8 cellular contexts compared by ENCODE assay signal in genomic region chr4:101348367-101348827, GRCh38. TPM values are rescaled to one million over a fixed set of nuclear protein-coding genes. Genes with fewer than 3 reads are reported as not detected.
DNase-seq lines count a peak whose midpoint lies in the region; ATAC-seq and TF ChIP-seq lines count a peak whose summit lies in the region.

No MANE protein-coding gene starts in this region.

- H3K36me3 ChIP-seq in HUES6 (ENCODE audit: control insufficient read depth, insufficient read depth, low read length), result no peaks in the 10 kb centered on the region
- H3K36me3 ChIP-seq in adrenal gland (replicated peaks in 1 of 2), result no peaks in the 10 kb centered on the region
- no peaks in the 10 kb centered on the region for H3K36me3 ChIP-seq in iPS-15b (ENCODE audit: control insufficient read depth, insufficient read depth, low read length)

- peaks cover 7% of the 10 kb centered on the region for H3K27me3 ChIP-seq in CD4-positive, alpha-beta T cell (ENCODE audit: control insufficient read depth, insufficient read depth, low read length)
- H3K27me3 ChIP-seq in HUES6 (ENCODE audit: control insufficient read depth, insufficient read depth, low read length) (peaks cover 20% of the 10 kb centered on the region), adrenal gland (no peaks in the 10 kb centered on the region), iPS-15b (ENCODE audit: control insufficient read depth, insufficient read depth, low read length) (peaks cover 23% of the 10 kb centered on the region)

- H3K9me3 ChIP-seq in CD4-positive, alpha-beta T cell (ENCODE audit: control insufficient read depth, low read length), result no peaks in the 10 kb centered on the region
- H3K9me3 ChIP-seq in HUES6 (ENCODE audit: control insufficient read depth, insufficient read depth, low read depth, low read length), result no peaks in the 10 kb centered on the region
- no peaks in the 10 kb centered on the region for H3K9me3 ChIP-seq in adrenal gland (replicated peaks in 1 of 3)
- no peaks in the 10 kb centered on the region for H3K9me3 ChIP-seq in iPS-15b (ENCODE audit: control insufficient read depth, insufficient read depth, low read length)

- 7 to 12% (median 9%) methylated on average over 17 to 24 of the region's 24 CpGs for WGBS in adrenal gland, 4 donors

- DNase-seq in CD4-positive, alpha-beta T cell, result peak in 1 of 10 experiments; percentile 5
- peak in 4 of 7 donors; percentile 26 to 71 (median 41) for DNase-seq in adrenal gland
- no peak for DNase-seq in NCI-H226
- no peak for DNase-seq in dermis blood vessel endothelial cell

- peaks cover 32% of the 10 kb centered on the region for H3K4me1 Mint-ChIP-seq in CD4-positive, alpha-beta T cell (ENCODE audit: low read depth)
- peaks cover 35% of the 10 kb centered on the region for H3K4me1 Mint-ChIP-seq in stimulated activated memory B cell treated with anti-CD40 and anti-IgM and Interleukin-4, amounts not matched to agents 10 μg/mL and 1 μg/mL and 100 μg/mL, for 72 hours

- H3K9ac ChIP-seq in HUES6 (ENCODE audit: low read length), result peak overlapping the region; percentile 51
- H3K9ac ChIP-seq in iPS-15b (ENCODE audit: low read depth, low read length), result peak overlapping the region; percentile 80

- H3K4me3 Mint-ChIP-seq in CD4-positive, alpha-beta T cell, result peak overlapping the region; percentile 100
- H3K4me3 Mint-ChIP-seq in stimulated activated memory B cell treated with anti-CD40 and anti-IgM and Interleukin-4, amounts not matched to agents 10 μg/mL and 1 μg/mL and 100 μg/mL, for 72 hours, result peak overlapping the region; percentile 93

- CTCF ChIA-PET in CD4-positive, alpha-beta T cell (lab: Charles Lee), result interaction anchor here (1.2 to 1.3 kb wide), 3 partner anchors 11 to 95 kb away, joined by 3 to 5 read pairs (median 3); no protein-coding TSS in a partner anchor

- ATAC-seq in CD4-positive, alpha-beta T cell (ENCODE audit: poor library complexity), result no peak
- ATAC-seq in stimulated activated memory B cell treated with anti-CD40 and anti-IgM and Interleukin-4, amounts not matched to agents 10 μg/mL and 1 μg/mL and 100 μg/mL, for 72 hours, result no peak
- no peak for ATAC-seq in GM19035 (IDR thresholded peaks at IDR 0.05; ENCODE audit: unreplicated experiment)

- no peak for TF ChIP-seq CTCF in CD4-positive, alpha-beta T cell (IDR thresholded peaks at IDR 0.05)
- no peak for TF ChIP-seq CTCF in adrenal gland (IDR thresholded peaks at IDR 0.05)

- POLR2A ChIA-PET in CD4-positive, alpha-beta T cell (lab: Charles Lee), result interaction anchor here (0.5 to 4.8 kb wide), 8 partner anchors 9 to 328 kb away, joined by 3 to 48 read pairs (median 10); no protein-coding TSS in a partner anchor

- H3K9me3 Mint-ChIP-seq in CD4-positive, alpha-beta T cell, result no peaks in the 10 kb centered on the region
- H3K9me3 Mint-ChIP-seq in stimulated activated memory B cell treated with anti-CD40 and anti-IgM and Interleukin-4, amounts not matched to agents 10 μg/mL and 1 μg/mL and 100 μg/mL, for 72 hours, result no peaks in the 10 kb centered on the region

- TF ChIP-seq POLR2A in adrenal gland (IDR thresholded peaks at IDR 0.05), result no peak

- H3K27me3 Mint-ChIP-seq in CD4-positive, alpha-beta T cell, result peaks cover 36% of the 10 kb centered on the region
- H3K27me3 Mint-ChIP-seq in stimulated activated memory B cell treated with anti-CD40 and anti-IgM and Interleukin-4, amounts not matched to agents 10 μg/mL and 1 μg/mL and 100 μg/mL, for 72 hours, result no peaks in the 10 kb centered on the region

- peak overlapping the region; percentile 94 for H3K27ac Mint-ChIP-seq in CD4-positive, alpha-beta T cell
- H3K27ac Mint-ChIP-seq in stimulated activated memory B cell treated with anti-CD40 and anti-IgM and Interleukin-4, amounts not matched to agents 10 μg/mL and 1 μg/mL and 100 μg/mL, for 72 hours, result peak overlapping the region; percentile 96

- H3K4me1 ChIP-seq in HUES6 (ENCODE audit: control insufficient read depth, insufficient read depth, low read length) (peaks cover 12% of the 10 kb centered on the region), adrenal gland (replicated peaks in 1 of 2) (peaks cover 5 to 26% of the 10 kb centered on the region in 2 donors), iPS-15b (ENCODE audit: control insufficient read depth, insufficient read depth, low read length) (no peaks in the 10 kb centered on the region)

- intact Hi-C loops in CD4-positive, alpha-beta T cell (cut with DNase I, micrococcal nuclease), result loop anchor here (5.0 to 10.0 kb wide), 9 partner anchors 66 to 1784 kb away; partner anchors contain the start of genes DNAJB14 (in 1 of the 2), SLC39A8 (in 1 of the 2), TRMT10A (in 1 of the 2) and UBE2D3 (in 1 of the 2)
- intact Hi-C loops in adrenal gland (cut with DNase I), result loop anchor here (5.0 to 10.0 kb wide), 3 partner anchors 74 to 164 kb away; no protein-coding TSS in a partner anchor

- peaks cover 23% of the 10 kb centered on the region for H3K36me3 Mint-ChIP-seq in CD4-positive, alpha-beta T cell (ENCODE audit: low read depth)
- no peaks in the 10 kb centered on the region for H3K36me3 Mint-ChIP-seq in stimulated activated memory B cell treated with anti-CD40 and anti-IgM and Interleukin-4, amounts not matched to agents 10 μg/mL and 1 μg/mL and 100 μg/mL, for 72 hours

- H3K27ac ChIP-seq in CD4-positive, alpha-beta T cell (ENCODE audit: low read depth, low read length), result no peak overlapping the region
- no peak overlapping the region for H3K27ac ChIP-seq in HUES6 (ENCODE audit: low read depth, low read length)
- peak overlapping the region; percentile 83 to 98 (median 97) for H3K27ac ChIP-seq in adrenal gland

- peak overlapping the region; percentile 76 for H3K4me3 ChIP-seq in HUES6 (ENCODE audit: low read depth, low read length)
- peak overlapping the region; percentile 58 to 92 (median 87) for H3K4me3 ChIP-seq in adrenal gland
- peak overlapping the region; percentile 91 for H3K4me3 ChIP-seq in iPS-15b (ENCODE audit: low read depth, low read length)

RNA-seq across cellular contexts. Expression of gene PPP3CA, which starts 1.1 kb away (rescaled TPM):
- total RNA-seq in CD4-positive, alpha-beta T cell, result 10 to 100 TPM; 12.9 to 13.8 TPM
- total RNA-seq in adrenal gland, result 100 to 1,000 TPM in 1 of 8 donors, 10 to 100 TPM in 7; 34.0 to 138 (median 49.8) TPM
- polyA plus RNA-seq in adrenal gland, result 10 to 100 TPM; 13.8 to 44.5 (median 20.8) TPM
- 77.1 and 115 TPM in 2 replicates for total RNA-seq in dermis blood vessel endothelial cell

Comparison
In these comparisons a context has a peak if more than half of its experiments do, and no peak if none do; other contexts are left out.
1. DNase-seq: peak in adrenal gland (4 of 7); none in NCI-H226 (single experiment) and dermis blood vessel endothelial cell (single experiment).
2. H3K27ac ChIP-seq: peak in adrenal gland (5 of 5); none in CD4-positive, alpha-beta T cell (single experiment) and HUES6 (single experiment).
3. Peak in every context shown above with its lines, with median percentiles within 50 percentile points of each other: H3K4me3 ChIP-seq.